ENCODE assay signal across 24 cellular contexts in the genomic region with DNA sequence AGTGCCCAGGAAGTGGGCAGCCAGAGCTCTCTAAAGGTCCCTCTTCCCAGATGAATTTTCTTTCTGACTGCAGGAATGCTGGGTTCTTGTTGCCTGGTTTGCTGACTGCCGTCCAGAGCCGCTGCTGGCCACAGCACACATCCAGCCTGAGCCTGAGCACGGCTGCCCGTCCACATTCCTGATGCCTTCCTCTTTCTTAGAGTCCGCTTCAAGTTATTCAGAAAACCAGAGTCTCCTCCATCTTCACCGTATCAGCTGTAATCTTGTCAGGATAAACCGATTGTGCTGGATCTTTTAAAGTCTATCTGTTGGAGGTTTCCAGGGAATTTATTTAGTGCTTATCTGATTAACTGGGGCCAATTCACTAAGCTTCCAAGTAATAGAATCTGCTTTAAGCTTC.
DNase-seq lines count a peak whose midpoint lies in the region; ATAC-seq and TF ChIP-seq lines count a peak whose summit lies in the region.
"Had no signal": no experiment of that assay in that cellular context is flagged by ENCODE, and none has a peak within 500 bp of the region (broad histone marks: within the 10 kb centered on the region; RNA-seq: fewer than 3 reads in every experiment).

No MANE protein-coding gene starts in this region.

- 90% methylated on average over 4 to 6 of the region's 7 CpGs for WGBS in mesodermal cell (ENCODE audit: insufficient coverage in 2 of 2), 2 experiments
- 83% methylated on average over 7 of the region's 7 CpGs for WGBS in esophagus muscularis mucosa

- H3K4me3 Mint-ChIP-seq in natural killer cell, result peak overlapping the region; percentile 49
- no peak overlapping the region for H3K4me3 Mint-ChIP-seq in natural killer cell treated with Interleukin-12 subunit alpha and Interleukin-12 subunit beta and Interleukin-15 and Interleukin-18, amount 100 ng/mL, for 72 hours
- no peak overlapping the region for H3K4me3 Mint-ChIP-seq in CD8-positive, alpha-beta T cell
- H3K4me3 Mint-ChIP-seq: activated CD4-positive, alpha-beta T cell treated with anti-CD3 and anti-CD28 coated beads, Interleukin-2, amount 10 ng/mL, durations not matched to agents 7 days and 5 days; activated T-cell treated with anti-CD3 and anti-CD28 coated beads, Interleukin-2, amount 50 U/mL, for 4 hours; H9; stimulated activated naive CD8-positive, alpha-beta T cell treated with anti-CD3 and anti-CD28 coated beads, Interleukin-15, Interleukin-2, amounts not matched to agents 100 ng/mL and 50 ng/mL, for 24 hours had no signal

- peak overlapping the region; percentile 68 for H3K27ac ChIP-seq in mesodermal cell (ENCODE audit: low read depth, low read length, severe bottlenecking)
- H3K27ac ChIP-seq in CD8-positive, alpha-beta T cell (ENCODE audit: low read depth, low read length), result no peak overlapping the region
- no peak overlapping the region for H3K27ac ChIP-seq in esophagus muscularis mucosa (replicated peaks in 1 of 4)
- H3K27ac ChIP-seq: body of pancreas, dorsolateral prefrontal cortex, thoracic aorta had no signal

- no peak for DNase-seq in natural killer cell
- DNase-seq in natural killer cell treated with Interleukin-12 subunit alpha and Interleukin-12 subunit beta and Interleukin-15 and Interleukin-18, amount 100 ng/mL, for 72 hours (ENCODE audit: low spot score), result no peak
- DNase-seq in ecto neural progenitor cell (ENCODE audit: low spot score), result peak; percentile 72
- DNase-seq in T-helper 1 cell, result no peak
- no peak for DNase-seq in CD8-positive, alpha-beta T cell
- DNase-seq in esophagus muscularis mucosa (ENCODE audit: extremely low spot score), result no peak
- DNase-seq: activated CD4-positive, alpha-beta T cell treated with anti-CD3 and anti-CD28 coated beads, Interleukin-2, amount 10 ng/mL, durations not matched to agents 7 days and 5 days; activated naive CD4-positive, alpha-beta T cell; activated T-cell treated with anti-CD3 and anti-CD28 coated beads, Interleukin-2, amount 50 U/mL, for 4 hours; body of pancreas; cerebellar nuclear complex; DMS 273 treated with DMSO at 0.1 percent for 48 hours; dorsolateral prefrontal cortex; H9; kidney glomerular epithelial cell; NCI-H1092 treated with DMSO at 0.1 percent for 48 hours; NCI-H187 treated with DMSO at 0.1 percent for 48 hours; NCI-H2227 treated with DMSO at 0.1 percent for 48 hours; nucleus accumbens; T1000 had no signal

- no peaks in the 10 kb centered on the region for H3K27me3 ChIP-seq in CD8-positive, alpha-beta T cell (ENCODE audit: insufficient read depth, low read length)
- no peaks in the 10 kb centered on the region for H3K27me3 ChIP-seq in esophagus muscularis mucosa
- H3K27me3 ChIP-seq: body of pancreas had no signal

- POLR2A ChIA-PET in CD8-positive, alpha-beta T cell (lab: Charles Lee), result no interaction called here

- H3K27me3 Mint-ChIP-seq in natural killer cell (ENCODE audit: low read depth in 2 of 2), result peaks cover 0 to 8% of the 10 kb centered on the region in 2 donors
- peaks cover 0 to 7% of the 10 kb centered on the region in 2 donors for H3K27me3 Mint-ChIP-seq in natural killer cell treated with Interleukin-12 subunit alpha and Interleukin-12 subunit beta and Interleukin-15 and Interleukin-18, amount 100 ng/mL, for 72 hours
- no peaks in the 10 kb centered on the region for H3K27me3 Mint-ChIP-seq in CD8-positive, alpha-beta T cell (ENCODE audit: low read depth)
- H3K27me3 Mint-ChIP-seq: stimulated activated naive CD8-positive, alpha-beta T cell treated with anti-CD3 and anti-CD28 coated beads, Interleukin-15, Interleukin-2, amounts not matched to agents 100 ng/mL and 50 ng/mL, for 24 hours had no signal

- H3K27ac Mint-ChIP-seq in natural killer cell, result no peak overlapping the region
- peak overlapping the region in 1 of 2 donors; percentile 29 for H3K27ac Mint-ChIP-seq in natural killer cell treated with Interleukin-12 subunit alpha and Interleukin-12 subunit beta and Interleukin-15 and Interleukin-18, amount 100 ng/mL, for 72 hours
- H3K27ac Mint-ChIP-seq in CD8-positive, alpha-beta T cell, result no peak overlapping the region
- H3K27ac Mint-ChIP-seq: activated CD4-positive, alpha-beta T cell treated with anti-CD3 and anti-CD28 coated beads, Interleukin-2, amount 10 ng/mL, durations not matched to agents 7 days and 5 days; H9; stimulated activated naive CD8-positive, alpha-beta T cell treated with anti-CD3 and anti-CD28 coated beads, Interleukin-15, Interleukin-2, amounts not matched to agents 100 ng/mL and 50 ng/mL, for 24 hours had no signal

- CTCF ChIA-PET in CD8-positive, alpha-beta T cell (lab: Charles Lee), result no interaction called here

- ATAC-seq in natural killer cell, result no peak
- ATAC-seq in natural killer cell treated with Interleukin-12 subunit alpha and Interleukin-12 subunit beta and Interleukin-15 and Interleukin-18, amount 100 ng/mL, for 72 hours, result no peak
- ATAC-seq in CD8-positive, alpha-beta T cell, result no peak
- ATAC-seq in HG02623 (IDR thresholded peaks at IDR 0.05; ENCODE audit: unreplicated experiment), result no peak
- ATAC-seq: activated T-cell treated with anti-CD3 and anti-CD28 coated beads, Interleukin-2, amount 50 U/mL, for 4 hours; body of pancreas had no signal

- H3K36me3 ChIP-seq in mesodermal cell (ENCODE audit: control insufficient read depth, insufficient read depth, low read length) (no peaks in the 10 kb centered on the region), esophagus muscularis mucosa (no peaks in the 10 kb centered on the region)
- H3K36me3 ChIP-seq in CD8-positive, alpha-beta T cell (ENCODE audit: insufficient read depth, low read length), result no peaks in the 10 kb centered on the region
- H3K36me3 ChIP-seq: thoracic aorta had no signal

- intact Hi-C loops in natural killer cell (cut with micrococcal nuclease), result no loop called here
- intact Hi-C loops in CD8-positive, alpha-beta T cell (cut with DNase I, micrococcal nuclease), result no loop called here
- intact Hi-C loops in esophagus muscularis mucosa (cut with DNase I), result no loop called here

- H3K4me1 ChIP-seq in mesodermal cell (ENCODE audit: control insufficient read depth, insufficient read depth, low read length, poor library complexity, severe bottlenecking) (peaks cover 17% of the 10 kb centered on the region), esophagus muscularis mucosa (peaks cover 9 to 25% (median 19%) of the 10 kb centered on the region in 4 donors)
- H3K4me1 ChIP-seq in CD8-positive, alpha-beta T cell (ENCODE audit: insufficient read depth, low read length), result no peaks in the 10 kb centered on the region

- H3K4me1 Mint-ChIP-seq in natural killer cell, result peaks cover 55 to 61% of the 10 kb centered on the region in 2 donors
- peaks cover 50 to 58% of the 10 kb centered on the region in 2 donors for H3K4me1 Mint-ChIP-seq in natural killer cell treated with Interleukin-12 subunit alpha and Interleukin-12 subunit beta and Interleukin-15 and Interleukin-18, amount 100 ng/mL, for 72 hours (ENCODE audit: low read depth in 2 of 2)
- peaks cover 11% of the 10 kb centered on the region for H3K4me1 Mint-ChIP-seq in CD8-positive, alpha-beta T cell (ENCODE audit: low read depth)

- TF ChIP-seq CTCF in natural killer cell (IDR thresholded peaks at IDR 0.05) (no peak), esophagus muscularis mucosa (IDR thresholded peaks at IDR 0.05) (no peak)
- TF ChIP-seq CTCF in CD8-positive, alpha-beta T cell (IDR thresholded peaks at IDR 0.05), result no peak

- H3K4me3 ChIP-seq in mesodermal cell (ENCODE audit: extremely low read depth, insufficient read depth, low read length, poor library complexity, severe bottlenecking) (no peak overlapping the region), esophagus muscularis mucosa (no peak overlapping the region)
- no peak overlapping the region for H3K4me3 ChIP-seq in CD8-positive, alpha-beta T cell (ENCODE audit: low read depth, low read length)
- H3K4me3 ChIP-seq: body of pancreas, dorsolateral prefrontal cortex, thoracic aorta had no signal

- H3K9me3 ChIP-seq in mesodermal cell (ENCODE audit: control insufficient read depth, low read length) (no peaks in the 10 kb centered on the region), esophagus muscularis mucosa (no peaks in the 10 kb centered on the region)
- no peaks in the 10 kb centered on the region for H3K9me3 ChIP-seq in CD8-positive, alpha-beta T cell (ENCODE audit: low read length)
- H3K9me3 ChIP-seq: body of pancreas, thoracic aorta had no signal

- H3K36me3 Mint-ChIP-seq in natural killer cell, result no peaks in the 10 kb centered on the region
- peaks cover 6% of the 10 kb centered on the region for H3K36me3 Mint-ChIP-seq in natural killer cell treated with Interleukin-12 subunit alpha and Interleukin-12 subunit beta and Interleukin-15 and Interleukin-18, amount 100 ng/mL, for 72 hours
- no peaks in the 10 kb centered on the region for H3K36me3 Mint-ChIP-seq in CD8-positive, alpha-beta T cell

- H3K9me3 Mint-ChIP-seq in natural killer cell, result peaks cover 0 to 2% of the 10 kb centered on the region in 2 donors
- no peaks in the 10 kb centered on the region for H3K9me3 Mint-ChIP-seq in natural killer cell treated with Interleukin-12 subunit alpha and Interleukin-12 subunit beta and Interleukin-15 and Interleukin-18, amount 100 ng/mL, for 72 hours
- no peaks in the 10 kb centered on the region for H3K9me3 Mint-ChIP-seq in CD8-positive, alpha-beta T cell
- H3K9me3 Mint-ChIP-seq: activated CD4-positive, alpha-beta T cell treated with anti-CD3 and anti-CD28 coated beads, Interleukin-2, amount 10 ng/mL, durations not matched to agents 7 days and 5 days; activated T-cell treated with anti-CD3 and anti-CD28 coated beads, Interleukin-2, amount 50 U/mL, for 4 hours; H9; stimulated activated naive CD8-positive, alpha-beta T cell treated with anti-CD3 and anti-CD28 coated beads, Interleukin-15, Interleukin-2, amounts not matched to agents 100 ng/mL and 50 ng/mL, for 24 hours had no signal

- TF ChIP-seq POLR2A in esophagus muscularis mucosa (IDR thresholded peaks at IDR 0.05; ENCODE audit: low read depth), result no peak

- no peak for TF ChIP-seq EP300 in esophagus muscularis mucosa (IDR thresholded peaks at IDR 0.05)
